In the genomic region with DNA sequence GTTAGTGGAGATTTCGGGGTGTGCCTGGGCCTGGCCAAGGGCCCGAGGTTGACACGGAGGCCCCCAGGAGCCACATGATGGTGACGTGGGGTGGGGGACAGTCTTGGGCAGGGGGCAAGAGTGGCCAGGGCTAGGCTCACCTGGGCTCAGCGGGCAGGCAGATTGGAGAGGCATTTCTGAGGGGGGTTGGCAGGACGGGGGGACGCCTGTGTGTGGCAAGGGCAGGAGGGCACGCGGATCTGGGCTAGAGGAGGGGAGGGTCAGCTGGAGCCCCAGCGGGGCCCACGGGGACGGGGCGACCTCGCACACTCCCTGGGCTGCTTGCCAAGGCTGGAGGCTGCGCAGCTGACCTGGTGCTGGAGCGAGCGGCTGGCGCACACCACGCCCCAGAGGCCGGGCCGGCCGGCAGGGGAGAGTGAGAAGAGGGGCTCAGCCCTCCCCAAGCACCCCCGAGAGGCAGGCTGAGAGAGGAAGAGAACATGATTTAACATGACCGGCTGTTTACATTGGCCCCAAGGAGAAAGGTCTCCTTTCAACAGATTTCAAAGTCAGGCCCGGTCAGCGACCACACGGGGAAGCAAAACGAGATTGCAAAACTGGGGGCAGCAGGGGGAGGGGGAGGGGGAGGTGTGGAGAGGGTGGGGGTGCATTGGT, we compare ENCODE assay signal across 11 cellular contexts. TPM values are rescaled to one million over a fixed set of nuclear protein-coding genes. Genes with fewer than 3 reads are reported as not detected.
DNase-seq lines count a peak whose midpoint lies in the region; ATAC-seq lines count a peak whose summit lies in the region.
"Had no signal": no experiment of that assay in that cellular context is flagged by ENCODE, and none has a peak within 500 bp of the region (broad histone marks: within the 10 kb centered on the region; RNA-seq: fewer than 3 reads in every experiment).

No MANE protein-coding gene starts in this region.

- intact Hi-C loops in activated T-helper 2 cell treated with anti-CD3 and anti-CD28 coated beads, Interferon-gamma antibody, Interleukin-2, Interleukin-4, amounts not matched to agents 10 μg/mL and 5 μg/mL and 100 μg/mL, durations not matched to agents 14 hours and 24 hours and 36 hours (cut with micrococcal nuclease): no loop called here
- intact Hi-C loops in left ventricle myocardium superior (cut with micrococcal nuclease) (no loop called here), sciatic nerve (cut with DNase I) (loop anchor here (10.0 kb wide), 1 partner anchor 1526 kb away; no protein-coding TSS in a partner anchor)

- DNase-seq in MV-4-11 (lab: John Stamatoyannopoulos, UW) (peak; percentile 76), left ventricle myocardium superior (peak; percentile 82), sciatic nerve (ENCODE audit: low spot score) (peak; percentile 86), OCI-M2 (lab: John Stamatoyannopoulos, UW; ENCODE audit: unreplicated experiment) (no peak), COLO829 (ENCODE audit: low spot score) (no peak)
- DNase-seq in activated T-helper 2 cell treated with anti-CD3 and anti-CD28 coated beads, Interferon-gamma antibody, Interleukin-2, Interleukin-4, amounts not matched to agents 10 μg/mL and 5 μg/mL and 100 μg/mL, durations not matched to agents 14 hours and 24 hours and 36 hours (ENCODE audit: low spot score): peak; percentile 4
- no peak for DNase-seq in activated naive CD4-positive, alpha-beta T cell treated with anti-CD3 and anti-CD28 coated beads, Interleukin-2, amount 50 U/mL, for 72 hours (ENCODE audit: low spot score in 2 of 2)
- DNase-seq: activated B cell treated with CpG ODN at 0.5 μM for 24 hours, NCI-H1048, occipital lobe had no signal

- H3K36me3 Mint-ChIP-seq in activated T-helper 2 cell treated with anti-CD3 and anti-CD28 coated beads, Interferon-gamma antibody, Interleukin-2, Interleukin-4, amounts not matched to agents 10 μg/mL and 5 μg/mL and 100 μg/mL, durations not matched to agents 14 hours and 24 hours and 36 hours (ENCODE audit: low read depth): no peaks in the 10 kb centered on the region
- no peaks in the 10 kb centered on the region for H3K36me3 Mint-ChIP-seq in activated naive CD4-positive, alpha-beta T cell treated with anti-CD3 and anti-CD28 coated beads, Interleukin-2, amount 50 U/mL, for 72 hours

- H3K27me3 Mint-ChIP-seq in activated T-helper 2 cell treated with anti-CD3 and anti-CD28 coated beads, Interferon-gamma antibody, Interleukin-2, Interleukin-4, amounts not matched to agents 10 μg/mL and 5 μg/mL and 100 μg/mL, durations not matched to agents 14 hours and 24 hours and 36 hours (ENCODE audit: low read depth): no peaks in the 10 kb centered on the region

- no peaks in the 10 kb centered on the region for H3K4me1 Mint-ChIP-seq in activated T-helper 2 cell treated with anti-CD3 and anti-CD28 coated beads, Interferon-gamma antibody, Interleukin-2, Interleukin-4, amounts not matched to agents 10 μg/mL and 5 μg/mL and 100 μg/mL, durations not matched to agents 14 hours and 24 hours and 36 hours (ENCODE audit: low read depth)
- H3K4me1 Mint-ChIP-seq: activated B cell treated with CpG ODN at 0.5 μM for 24 hours had no signal

- no peak overlapping the region for H3K27ac Mint-ChIP-seq in activated T-helper 2 cell treated with anti-CD3 and anti-CD28 coated beads, Interferon-gamma antibody, Interleukin-2, Interleukin-4, amounts not matched to agents 10 μg/mL and 5 μg/mL and 100 μg/mL, durations not matched to agents 14 hours and 24 hours and 36 hours
- H3K27ac Mint-ChIP-seq in activated naive CD4-positive, alpha-beta T cell treated with anti-CD3 and anti-CD28 coated beads, Interleukin-2, amount 50 U/mL, for 72 hours: no peak overlapping the region
- H3K27ac Mint-ChIP-seq: activated B cell treated with CpG ODN at 0.5 μM for 24 hours had no signal

- H3K4me3 Mint-ChIP-seq in activated T-helper 2 cell treated with anti-CD3 and anti-CD28 coated beads, Interferon-gamma antibody, Interleukin-2, Interleukin-4, amounts not matched to agents 10 μg/mL and 5 μg/mL and 100 μg/mL, durations not matched to agents 14 hours and 24 hours and 36 hours (ENCODE audit: low read depth): no peak overlapping the region
- H3K4me3 Mint-ChIP-seq: activated B cell treated with CpG ODN at 0.5 μM for 24 hours had no signal

- ATAC-seq in left ventricle myocardium superior (peak; percentile 77), sciatic nerve (peak; percentile 70), GM21390 (IDR thresholded peaks at IDR 0.05; ENCODE audit: unreplicated experiment) (no peak)
- ATAC-seq in activated naive CD4-positive, alpha-beta T cell treated with anti-CD3 and anti-CD28 coated beads, Interleukin-2, amount 50 U/mL, for 72 hours: no peak

- H3K9me3 Mint-ChIP-seq in activated T-helper 2 cell treated with anti-CD3 and anti-CD28 coated beads, Interferon-gamma antibody, Interleukin-2, Interleukin-4, amounts not matched to agents 10 μg/mL and 5 μg/mL and 100 μg/mL, durations not matched to agents 14 hours and 24 hours and 36 hours: no peaks in the 10 kb centered on the region
- H3K9me3 Mint-ChIP-seq in activated naive CD4-positive, alpha-beta T cell treated with anti-CD3 and anti-CD28 coated beads, Interleukin-2, amount 50 U/mL, for 72 hours: no peaks in the 10 kb centered on the region
- H3K9me3 Mint-ChIP-seq: activated B cell treated with CpG ODN at 0.5 μM for 24 hours had no signal

RNA-seq across cellular contexts. Expression of a gene that starts 38.0 kb away (rescaled TPM):
- total RNA-seq in activated T-helper 2 cell treated with anti-CD3 and anti-CD28 coated beads, Interferon-gamma antibody, Interleukin-2, Interleukin-4, amounts not matched to agents 10 μg/mL and 5 μg/mL and 100 μg/mL, durations not matched to agents 14 hours and 24 hours and 36 hours: 1.5 and 1.7 TPM in 2 replicates
- total RNA-seq in left ventricle myocardium superior (7.4 TPM), sciatic nerve (148 TPM)
- total RNA-seq in activated naive CD4-positive, alpha-beta T cell treated with anti-CD3 and anti-CD28 coated beads, Interleukin-2, amount 50 U/mL, for 72 hours: 1 to 10 TPM in 1 of 2 donors, under 1 TPM in 1; 0.34 to 7.1 TPM

RNA-seq across cellular contexts. Expression of a gene that starts 54.3 kb away (rescaled TPM):
- not detected in 2 replicates for total RNA-seq in activated T-helper 2 cell treated with anti-CD3 and anti-CD28 coated beads, Interferon-gamma antibody, Interleukin-2, Interleukin-4, amounts not matched to agents 10 μg/mL and 5 μg/mL and 100 μg/mL, durations not matched to agents 14 hours and 24 hours and 36 hours
- total RNA-seq in left ventricle myocardium superior (not detected), sciatic nerve (0.18 TPM)
- not detected for total RNA-seq in activated naive CD4-positive, alpha-beta T cell treated with anti-CD3 and anti-CD28 coated beads, Interleukin-2, amount 50 U/mL, for 72 hours
- total RNA-seq: activated B cell treated with CpG ODN at 0.5 μM for 24 hours had no signal

Comparison
In these comparisons a context has a peak if more than half of its experiments do, and no peak if none do; other contexts are left out.
1. DNase-seq: peak in MV-4-11 (single experiment), activated T-helper 2 cell treated with anti-CD3 and anti-CD28 coated beads, Interferon-gamma antibody, Interleukin-2, Interleukin-4, amounts not matched to agents 10 μg/mL and 5 μg/mL and 100 μg/mL, durations not matched to agents 14 hours and 24 hours and 36 hours (single experiment), left ventricle myocardium superior (single experiment) and sciatic nerve (single experiment); none in OCI-M2 (single experiment), COLO829 (single experiment) and activated naive CD4-positive, alpha-beta T cell treated with anti-CD3 and anti-CD28 coated beads, Interleukin-2, amount 50 U/mL, for 72 hours (0 of 2).
2. ATAC-seq: peak in left ventricle myocardium superior (single experiment) and sciatic nerve (single experiment); none in GM21390 (single experiment) and activated naive CD4-positive, alpha-beta T cell treated with anti-CD3 and anti-CD28 coated beads, Interleukin-2, amount 50 U/mL, for 72 hours (0 of 2).
3. RNA of a gene that starts 38.0 kb away (total RNA-seq): 148 TPM in sciatic nerve (single experiment); 7.4 TPM in left ventricle myocardium superior (single experiment), 0.34 to 7.1 TPM in activated naive CD4-positive, alpha-beta T cell treated with anti-CD3 and anti-CD28 coated beads, Interleukin-2, amount 50 U/mL, for 72 hours and 1.5 to 1.7 TPM in activated T-helper 2 cell treated with anti-CD3 and anti-CD28 coated beads, Interferon-gamma antibody, Interleukin-2, Interleukin-4, amounts not matched to agents 10 μg/mL and 5 μg/mL and 100 μg/mL, durations not matched to agents 14 hours and 24 hours and 36 hours; every median in the first group is over 10 times any median in the second.